ENCODE assay signal across 27 cellular contexts in genomic region chr2:23826771-23827170, GRCh38.
DNase-seq lines count a peak whose midpoint lies in the region; ATAC-seq, FAIRE-seq and TF ChIP-seq lines count a peak whose summit lies in the region.
"Had no signal": no experiment of that assay in that cellular context is flagged by ENCODE, and none has a peak within 500 bp of the region (broad histone marks: within the 10 kb centered on the region; RNA-seq: fewer than 3 reads in every experiment).

No MANE protein-coding gene starts in this region.

- DNase-seq in NCI-H1694 treated with DMSO at 0.1 percent for 48 hours (lab: John Stamatoyannopoulos, UW) (peak; percentile 52), NCI-H1694 (lab: John Stamatoyannopoulos, UW) (no peak), H54 (ENCODE audit: insufficient read length, low spot score) (no peak), astrocyte (ENCODE audit: low read depth) (no peak), mesothelial cell of epicardium (ENCODE audit: low spot score in 2 of 2, unreplicated experiment in 2 of 2) (no peak), DMS 273 (lab: John Stamatoyannopoulos, UW; ENCODE audit: unreplicated experiment) (no peak)
- DNase-seq: activated CD4-positive, alpha-beta T cell treated with anti-CD3 and anti-CD28 coated beads for 4 hours; body of pancreas; effector memory CD4-positive, alpha-beta T cell; HCEC 1CT; immature natural killer cell; left lung; NCI-H187 treated with DMSO at 0.1 percent for 48 hours; NCI-H226; right cardiac atrium; RPMI8226; spleen; stimulated activated CD4-positive, alpha-beta T cell treated with anti-CD3 and anti-CD28 coated beads, Interleukin-2, amount 100 ng/mL, for 48 hours had no signal

- ATAC-seq in GM21381 (IDR thresholded peaks at IDR 0.05; ENCODE audit: unreplicated experiment) (no peak), GM21390 (IDR thresholded peaks at IDR 0.05; ENCODE audit: unreplicated experiment) (no peak)
- ATAC-seq: body of pancreas, left lung, right cardiac atrium, SK-N-SH treated with all-trans-retinoic acid at 6 μM for 48 hours had no signal

- H3K27ac ChIP-seq in astrocyte (ENCODE audit: low read depth, low read length): no peak overlapping the region
- H3K27ac ChIP-seq: 22Rv1, body of pancreas, esophagus muscularis mucosa, hepatocyte, left lung, spleen had no signal

- H3K4me1 Mint-ChIP-seq in astrocyte (ENCODE audit: low read depth, unreplicated experiment) (peaks cover 11% of the 10 kb centered on the region), mesothelial cell of epicardium (peaks cover 11% of the 10 kb centered on the region)
- H3K4me1 Mint-ChIP-seq: neural crest cell had no signal

- H3K4me3 Mint-ChIP-seq in astrocyte (ENCODE audit: unreplicated experiment): no peak overlapping the region
- no peak overlapping the region for H3K4me3 Mint-ChIP-seq in mesothelial cell of epicardium
- H3K4me3 Mint-ChIP-seq: immature natural killer cell; neural crest cell; stimulated activated effector memory CD8-positive, alpha-beta T cell treated with anti-CD3 and anti-CD28 coated beads, Interleukin-12 subunit alpha, Interleukin-12 subunit beta, amount 100 ng/mL, for 72 hours had no signal

- H3K9me3 Mint-ChIP-seq in astrocyte (ENCODE audit: unreplicated experiment) (no peaks in the 10 kb centered on the region), mesothelial cell of epicardium (no peaks in the 10 kb centered on the region)
- H3K9me3 Mint-ChIP-seq: immature natural killer cell; neural crest cell; stimulated activated effector memory CD8-positive, alpha-beta T cell treated with anti-CD3 and anti-CD28 coated beads, Interleukin-12 subunit alpha, Interleukin-12 subunit beta, amount 100 ng/mL, for 72 hours had no signal

- no peaks in the 10 kb centered on the region for H3K4me1 ChIP-seq in astrocyte (ENCODE audit: insufficient read depth, low read length)
- H3K4me1 ChIP-seq: body of pancreas had no signal

- TF ChIP-seq CTCF in astrocyte (IDR thresholded peaks at IDR 0.05; ENCODE audit: insufficient read depth, low read depth, low read length): no peak
- TF ChIP-seq CTCF in mesothelial cell of epicardium (IDR thresholded peaks at IDR 0.05; ENCODE audit: unreplicated experiment): no peak

- H3K79me2 ChIP-seq in astrocyte (ENCODE audit: insufficient read depth, low read length): no peaks in the 10 kb centered on the region
- H3K79me2 ChIP-seq: hepatocyte had no signal

- H3K9ac ChIP-seq in astrocyte (ENCODE audit: low read length): no peak overlapping the region

- no peak overlapping the region for H3K4me2 ChIP-seq in astrocyte (ENCODE audit: low read length)
- H3K4me2 ChIP-seq: hepatocyte had no signal

- no peaks in the 10 kb centered on the region for H3K36me3 ChIP-seq in astrocyte (ENCODE audit: insufficient read depth, low read length)

- H3K27me3 ChIP-seq in astrocyte (ENCODE audit: insufficient read depth, low read length): no peaks in the 10 kb centered on the region
- H3K27me3 ChIP-seq: body of pancreas, esophagus muscularis mucosa, hepatocyte, left lung, spleen had no signal

- H3K27me3 Mint-ChIP-seq in astrocyte (ENCODE audit: low read depth, unreplicated experiment) (no peaks in the 10 kb centered on the region), mesothelial cell of epicardium (ENCODE audit: low read depth) (no peaks in the 10 kb centered on the region)

- peak; percentile 69 for FAIRE-seq in H54 (lab: Jason Lieb, UNC)
- FAIRE-seq in astrocyte (lab: Jason Lieb, UNC): peak; percentile 29
- FAIRE-seq: frontal cortex had no signal

- H3K4me3 ChIP-seq in astrocyte (ENCODE audit: insufficient read depth, low read depth, low read length): no peak overlapping the region
- H3K4me3 ChIP-seq: body of pancreas, esophagus muscularis mucosa, hepatocyte, left lung, spleen had no signal

- H3K27ac Mint-ChIP-seq in astrocyte (ENCODE audit: unreplicated experiment) (no peak overlapping the region), mesothelial cell of epicardium (peak overlapping the region; percentile 28)

- TF ChIP-seq POLR2A in H54 (IDR thresholded peaks at IDR 0.05; ENCODE audit: low read depth, low read length): no peak

- H3K9me3 ChIP-seq in astrocyte (ENCODE audit: insufficient read depth, low read depth, low read length): no peaks in the 10 kb centered on the region
- H3K9me3 ChIP-seq: body of pancreas, esophagus muscularis mucosa, left lung, spleen had no signal

- H4K20me1 ChIP-seq in astrocyte (ENCODE audit: insufficient read depth, low read length): no peaks in the 10 kb centered on the region

- no peaks in the 10 kb centered on the region for H3K36me3 Mint-ChIP-seq in astrocyte (ENCODE audit: low read depth, unreplicated experiment)
- peaks cover 3% of the 10 kb centered on the region for H3K36me3 Mint-ChIP-seq in mesothelial cell of epicardium

- no peak overlapping the region for H2AFZ ChIP-seq in astrocyte (ENCODE audit: low read depth, low read length)
- H2AFZ ChIP-seq: hepatocyte had no signal
